18 cellular contexts compared by ENCODE assay signal in the genomic region with DNA sequence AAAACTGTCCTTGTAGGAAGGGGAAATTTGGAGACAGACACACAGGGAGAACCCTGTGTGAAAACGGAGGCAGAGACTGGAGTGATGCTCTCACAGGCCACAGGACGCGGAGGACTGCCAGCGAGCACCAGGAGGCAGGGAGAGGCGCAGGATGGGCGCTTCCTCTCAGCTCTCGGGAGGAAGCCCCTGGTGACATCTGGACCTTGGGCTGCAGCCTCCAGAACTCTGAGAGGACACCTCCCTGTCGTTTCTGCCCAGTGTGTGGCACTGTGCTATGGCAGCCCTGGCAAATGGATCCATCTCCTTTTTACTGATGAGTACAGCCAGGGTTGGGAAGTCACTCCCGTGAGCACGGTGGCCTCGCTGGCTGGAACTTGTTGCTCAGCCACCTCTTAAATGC.
"Had no signal": no experiment of that assay in that cellular context is flagged by ENCODE, and none has a peak within 500 bp of the region (broad histone marks: within the 10 kb centered on the region; RNA-seq: fewer than 3 reads in every experiment).

No MANE protein-coding gene starts in this region.

- H3K9me3 Mint-ChIP-seq: T-helper 1 cell treated with Interleukin-12 subunit alpha and Interleukin-12 subunit beta and Interleukin-4 antibody, amounts not matched to agents 30 μg/mL and 1 μg/mL, for 36 hours had no signal

- DNase-seq: activated CD4-positive, CD25-positive, alpha-beta regulatory T cell; activated CD8-positive, alpha-beta memory T cell treated with anti-CD3 and anti-CD28 coated beads, Interleukin-2, amount 50 U/mL, for 48 hours; activated naive CD4-positive, alpha-beta T cell treated with Interleukin-2 at 50 U/mL for 16 hours; caudate nucleus; effector CD4-positive, alpha-beta T cell; kidney; naive B cell; nucleus accumbens; right lobe of liver; stimulated activated CD4-positive, alpha-beta T cell treated with anti-CD3 and anti-CD28 coated beads, Interleukin-2, amount 100 ng/mL, for 24 hours; stimulated activated naive CD4-positive, alpha-beta T cell treated with Interleukin-2 at 50 U/mL for 16 hours; upper lobe of left lung had no signal

- H3K4me3 Mint-ChIP-seq: activated CD8-positive, alpha-beta T cell treated with anti-CD3 and anti-CD28 coated beads, Interleukin-2, amount 10 ng/mL, durations not matched to agents 7 days and 5 days; T-helper 1 cell treated with Interleukin-12 subunit alpha and Interleukin-12 subunit beta and Interleukin-4 antibody, amounts not matched to agents 30 μg/mL and 1 μg/mL, for 36 hours had no signal

- H3K27ac ChIP-seq: adrenal gland, coronary artery, prostate gland, right lobe of liver, SK-N-MC, upper lobe of left lung had no signal

- ATAC-seq: activated CD8-positive, alpha-beta T cell treated with anti-CD3 and anti-CD28 coated beads, Interleukin-2, amount 10 ng/mL, durations not matched to agents 7 days and 5 days had no signal

- H3K36me3 ChIP-seq: adrenal gland, prostate gland, right lobe of liver, upper lobe of left lung had no signal

- H3K4me3 ChIP-seq: adrenal gland, coronary artery, prostate gland, right lobe of liver, SK-N-MC, upper lobe of left lung had no signal

- H3K27me3 ChIP-seq: adrenal gland, right lobe of liver, upper lobe of left lung had no signal

- H3K36me3 Mint-ChIP-seq: naive B cell had no signal

- H3K27ac Mint-ChIP-seq: activated CD8-positive, alpha-beta T cell treated with anti-CD3 and anti-CD28 coated beads, Interleukin-2, amount 10 ng/mL, durations not matched to agents 7 days and 5 days; T-helper 1 cell treated with Interleukin-12 subunit alpha and Interleukin-12 subunit beta and Interleukin-4 antibody, amounts not matched to agents 30 μg/mL and 1 μg/mL, for 36 hours had no signal

- H3K4me1 ChIP-seq: adrenal gland, prostate gland, right lobe of liver had no signal

- H3K9me3 ChIP-seq: adrenal gland, prostate gland, right lobe of liver, upper lobe of left lung had no signal
